22 cellular contexts compared by ENCODE assay signal in genomic region chr4:78121338-78121904, GRCh38.
DNase-seq lines count a peak whose midpoint lies in the region; ATAC-seq, FAIRE-seq and TF ChIP-seq lines count a peak whose summit lies in the region.
"Had no signal": no experiment of that assay in that cellular context is flagged by ENCODE, and none has a peak within 500 bp of the region (broad histone marks: within the 10 kb centered on the region; RNA-seq: fewer than 3 reads in every experiment).

No MANE protein-coding gene starts in this region.

- TF ChIP-seq EP300 in HepG2 (IDR thresholded peaks at IDR 0.05; ENCODE audit: low read depth in 2 of 2, low read length in 2 of 2) (no peak), HepG2 (CRISPR knock-in tag; IDR thresholded peaks at IDR 0.05; ENCODE audit: borderline replicate concordance) (no peak)

- TF ChIP-seq CTCF in HepG2 (CRISPR knock-in tag; IDR thresholded peaks at IDR 0.05), result no peak
- TF ChIP-seq CTCF in right lobe of liver (IDR thresholded peaks at IDR 0.05), result no peak
- TF ChIP-seq CTCF in prostate gland (IDR thresholded peaks at IDR 0.05), result no peak
- no peak for TF ChIP-seq CTCF in vagina (IDR thresholded peaks at IDR 0.05)

- H3K9ac ChIP-seq in HepG2 (ENCODE audit: insufficient read depth, low read depth, low read length), result no peak overlapping the region
- H3K9ac ChIP-seq: GM23248 had no signal

- intact Hi-C loops in HepG2 (cut with micrococcal nuclease; ENCODE audit: unreplicated experiment), result no loop called here
- intact Hi-C loops in right lobe of liver (cut with DNase I), result no loop called here
- intact Hi-C loops in left cardiac atrium (cut with DNase I), result no loop called here
- intact Hi-C loops in prostate gland (cut with DNase I), result no loop called here
- intact Hi-C loops in vagina (cut with DNase I), result no loop called here

- in situ Hi-C loops in HepG2 (cut with HindIII; ENCODE audit: extremely low pct_ligation_motif_present, low pct_unique_long_range_greater_than_20kb), result no loop called here

- no peaks in the 10 kb centered on the region for H3K36me3 ChIP-seq in HepG2 (replicated peaks in 1 of 2; ENCODE audit: control insufficient read depth in 1 of 2, insufficient read depth in 2 of 2, low read length in 2 of 2)
- H3K36me3 ChIP-seq in right lobe of liver, result no peaks in the 10 kb centered on the region
- H3K36me3 ChIP-seq in prostate gland, result no peaks in the 10 kb centered on the region
- H3K36me3 ChIP-seq in vagina, result no peaks in the 10 kb centered on the region
- H3K36me3 ChIP-seq: esophagus muscularis mucosa, gastroesophageal sphincter had no signal

- H4K20me1 ChIP-seq in HepG2 (ENCODE audit: insufficient read depth, low read length), result no peaks in the 10 kb centered on the region

- H3K4me1 ChIP-seq in HepG2 (ENCODE audit: insufficient read depth, low read length) (peaks cover 34% of the 10 kb centered on the region), right lobe of liver (no peaks in the 10 kb centered on the region), prostate gland (replicated peaks) (no peaks in the 10 kb centered on the region), vagina (no peaks in the 10 kb centered on the region)
- H3K4me1 ChIP-seq: gastroesophageal sphincter had no signal

- no peak for FAIRE-seq in HepG2 (lab: Jason Lieb, UNC)
- FAIRE-seq: K562 had no signal

- TF ChIP-seq POLR2A in HepG2 (IDR thresholded peaks at IDR 0.05; ENCODE audit: insufficient read depth in 1 of 2, low read depth in 2 of 2, low read length in 2 of 2) (no peak), right lobe of liver (IDR thresholded peaks at IDR 0.05) (no peak), prostate gland (IDR thresholded peaks at IDR 0.05) (no peak), vagina (IDR thresholded peaks at IDR 0.05) (no peak)

- BruUV-seq in HepG2 (replicated peaks; lab: Mats Ljungman, UMichigan), result no TSS peak

- CTCF ChIA-PET in HepG2 (lab: Yijun Ruan, JAX; ENCODE audit: low intra/inter-chr PET ratio, low total read pairs), result no interaction called here

- TF ChIP-seq RAD21 in HepG2 (CRISPR knock-in tag; IDR thresholded peaks at IDR 0.05), result no peak

- H2AFZ ChIP-seq in HepG2 (ENCODE audit: low read length), result no peak overlapping the region
- H2AFZ ChIP-seq: GM23248 had no signal

- H3K4me3 ChIP-seq in HepG2 (replicated peaks in 1 of 3; ENCODE audit: insufficient read depth in 1 of 3, low read depth in 2 of 3, low read length in 3 of 3), result no peak overlapping the region
- no peak overlapping the region for H3K4me3 ChIP-seq in right lobe of liver
- H3K4me3 ChIP-seq in prostate gland, result no peak overlapping the region
- no peak overlapping the region for H3K4me3 ChIP-seq in vagina
- H3K4me3 ChIP-seq: esophagus muscularis mucosa, gastroesophageal sphincter, GM23248, K562 had no signal

- DNase-seq in HepG2 (ENCODE audit: low spot score) (no peak), right lobe of liver (no peak), left cardiac atrium (peak; percentile 58), prostate gland (ENCODE audit: low spot score) (peak; percentile 17), vagina (ENCODE audit: extremely low spot score in 2 of 2) (no peak), A172 (ENCODE audit: low spot score) (no peak)
- DNase-seq: activated CD8-positive, alpha-beta T cell treated with anti-CD3 and anti-CD28 coated beads for 36 hours; activated naive CD4-positive, alpha-beta T cell treated with Interleukin-2 at 50 U/mL for 16 hours; C1 segment of cervical spinal cord; effector CD4-positive, alpha-beta T cell; GDM1; GM23248; kidney glomerular epithelial cell; NCI-H1694 treated with DMSO at 0.1 percent for 48 hours; RPMI8226; stimulated activated CD4-positive, alpha-beta T cell treated with anti-CD3 and anti-CD28 coated beads, Interleukin-12 subunit alpha, Interleukin-12 subunit beta, amount 100 ng/mL, for 4 hours; T1000 had no signal

- H3K79me2 ChIP-seq in HepG2 (ENCODE audit: insufficient read depth, low read length), result peaks cover 48% of the 10 kb centered on the region

- ATAC-seq in HepG2, result peak; percentile 83
- ATAC-seq in right lobe of liver, result no peak
- peak; percentile 97 to 99 for ATAC-seq in left cardiac atrium
- no peak for ATAC-seq in GM18861 (IDR thresholded peaks at IDR 0.05; ENCODE audit: unreplicated experiment)
- ATAC-seq in HG02884 (IDR thresholded peaks at IDR 0.05; ENCODE audit: unreplicated experiment), result no peak
- ATAC-seq: activated CD8-positive, alpha-beta T cell treated with anti-CD3 and anti-CD28 coated beads for 36 hours; gastroesophageal sphincter; K562 had no signal

- POLR2A ChIA-PET in HepG2 (lab: Yijun Ruan, JAX), result no interaction called here

- H3K27me3 ChIP-seq in HepG2 (ENCODE audit: control insufficient read depth in 1 of 2, insufficient read depth in 2 of 2, low read length in 2 of 2), result no peaks in the 10 kb centered on the region
- H3K27me3 ChIP-seq in right lobe of liver, result no peaks in the 10 kb centered on the region
- H3K27me3 ChIP-seq in prostate gland (replicated peaks; ENCODE audit: insufficient read depth), result no peaks in the 10 kb centered on the region
- H3K27me3 ChIP-seq in vagina, result no peaks in the 10 kb centered on the region
- H3K27me3 ChIP-seq: esophagus muscularis mucosa, gastroesophageal sphincter had no signal

- H3K4me2 ChIP-seq in HepG2 (ENCODE audit: low read depth, low read length), result no peak overlapping the region

- WGBS in HepG2 (ENCODE audit: low lambda C conversion rate), result 81% methylated on average over 4 of the region's 4 CpGs
- WGBS in right lobe of liver (ENCODE audit: insufficient coverage, low coverage, low lambda C conversion rate, missing lambda C conversion rate), result 71% methylated on average over 3 of the region's 4 CpGs
- 60% methylated on average over 4 of the region's 4 CpGs for WGBS in prostate gland

- H3K9me3 ChIP-seq in HepG2 (ENCODE audit: low read length) (no peaks in the 10 kb centered on the region), right lobe of liver (no peaks in the 10 kb centered on the region), prostate gland (no peaks in the 10 kb centered on the region), vagina (no peaks in the 10 kb centered on the region)
- H3K9me3 ChIP-seq: esophagus muscularis mucosa, gastroesophageal sphincter had no signal

- H3K27ac ChIP-seq in HepG2 (ENCODE audit: extremely low read length, insufficient read depth, low read length) (no peak overlapping the region), right lobe of liver (no peak overlapping the region), prostate gland (no peak overlapping the region), vagina (no peak overlapping the region)
- H3K27ac ChIP-seq: gastroesophageal sphincter, GM23248 had no signal

TF ChIP-seq in HepG2, 621 proteins besides CTCF, POLR2A, EP300 and RAD21:
- TF ChIP-seq ZNF878 (CRISPR knock-in tag; IDR thresholded peaks at IDR 0.05) (0 out of 2 replicates have a peak, but pooled peaks have one; percentile 24), TGIF2 (CRISPR knock-in tag; IDR thresholded peaks at IDR 0.05) (no peak)

Comparison
In these comparisons a context has a peak if more than half of its experiments do, and no peak if none do; other contexts are left out.
1. ATAC-seq: peak in HepG2 (single experiment) and left cardiac atrium (2 of 2); none in right lobe of liver (0 of 4), GM18861 (single experiment) and HG02884 (single experiment).
2. DNase-seq: peak in left cardiac atrium (single experiment) and prostate gland (single experiment); none in HepG2 (single experiment), right lobe of liver (0 of 3), vagina (0 of 2) and A172 (single experiment).